In genomic region chr7:70618020-70618551, GRCh38 we compare ENCODE assay signal across 14 cellular contexts.
"Had no signal": no experiment of that assay in that cellular context is flagged by ENCODE, and none has a peak within 500 bp of the region (broad histone marks: within the 10 kb centered on the region; RNA-seq: fewer than 3 reads in every experiment).

No MANE protein-coding gene starts in this region.

- H3K27ac ChIP-seq: body of pancreas, prostate gland, thoracic aorta had no signal

- H3K4me1 ChIP-seq: prostate gland had no signal

- DNase-seq: activated CD4-positive, alpha-beta memory T cell treated with anti-CD3 and anti-CD28 coated beads for 36 hours; activated effector memory CD4-positive, alpha-beta T cell treated with anti-CD3 and anti-CD28 coated beads, Interleukin-2, amount 50 U/mL, for 16 hours; activated T-cell treated with anti-CD3 and anti-CD28 coated beads, Interleukin-2, amount 50 U/mL, for 4 hours; amniotic stem cell; body of pancreas; immature natural killer cell; mammary epithelial cell; naive thymus-derived CD4-positive, alpha-beta T cell; stimulated activated CD4-positive, alpha-beta T cell treated with anti-CD3 and anti-CD28 coated beads, Interleukin-4, amount 100 ng/mL, for 1 hour; stimulated activated naive CD8-positive, alpha-beta T cell treated with anti-CD3 and anti-CD28 coated beads, Interleukin-15, amount 100 ng/mL, for 72 hours; T-helper 9 cell had no signal

- H3K4me3 ChIP-seq: body of pancreas, prostate gland, thoracic aorta had no signal

- H3K27me3 ChIP-seq: body of pancreas had no signal

- H3K36me3 ChIP-seq: prostate gland, thoracic aorta had no signal

- H3K9me3 ChIP-seq: body of pancreas, prostate gland, thoracic aorta had no signal

- ATAC-seq: activated naive CD4-positive, alpha-beta T cell treated with anti-CD3 and anti-CD28 coated beads, Interleukin-2, amount 50 U/mL, for 72 hours; activated T-cell treated with anti-CD3 and anti-CD28 coated beads, Interleukin-2, amount 50 U/mL, for 4 hours; body of pancreas; naive thymus-derived CD4-positive, alpha-beta T cell; stimulated activated naive CD8-positive, alpha-beta T cell treated with anti-CD3 and anti-CD28 coated beads, Interleukin-15, amount 100 ng/mL, for 72 hours had no signal
